24 cellular contexts compared by ENCODE assay signal in genomic region chr5:101212942-101213514, GRCh38.
"Had no signal": no experiment of that assay in that cellular context is flagged by ENCODE, and none has a peak within 500 bp of the region (broad histone marks: within the 10 kb centered on the region; RNA-seq: fewer than 3 reads in every experiment).

No MANE protein-coding gene starts in this region.

- H3K27ac Mint-ChIP-seq: activated CD4-positive, alpha-beta memory T cell treated with anti-CD3 and anti-CD28 coated beads, Interleukin-2, amount 10 ng/mL, durations not matched to agents 7 days and 5 days; activated CD4-positive, alpha-beta T cell treated with anti-CD3 and anti-CD28 coated beads for 36 hours; activated naive CD4-positive, alpha-beta T cell treated with anti-CD3 and anti-CD28 coated beads for 36 hours; activated naive CD8-positive, alpha-beta T cell; activated T-helper 17 cell treated with anti-CD3 and anti-CD28 coated beads, Interleukin-2, amount 50 U/mL, for 72 hours; brain had no signal

- H3K4me1 Mint-ChIP-seq: activated CD4-positive, alpha-beta memory T cell treated with anti-CD3 and anti-CD28 coated beads, Interleukin-2, amount 10 ng/mL, durations not matched to agents 7 days and 5 days; activated CD4-positive, alpha-beta T cell treated with anti-CD3 and anti-CD28 coated beads for 36 hours; activated T-helper 17 cell treated with anti-CD3 and anti-CD28 coated beads, Interleukin-2, amount 50 U/mL, for 72 hours; brain; central memory CD8-positive, alpha-beta T cell had no signal

- H3K4me3 Mint-ChIP-seq: activated CD4-positive, alpha-beta memory T cell treated with anti-CD3 and anti-CD28 coated beads, Interleukin-2, amount 10 ng/mL, durations not matched to agents 7 days and 5 days; activated CD4-positive, alpha-beta T cell treated with anti-CD3 and anti-CD28 coated beads for 36 hours; activated naive CD4-positive, alpha-beta T cell treated with anti-CD3 and anti-CD28 coated beads for 36 hours; activated naive CD8-positive, alpha-beta T cell; activated T-helper 17 cell treated with anti-CD3 and anti-CD28 coated beads, Interleukin-2, amount 50 U/mL, for 72 hours; brain; central memory CD8-positive, alpha-beta T cell had no signal

- H3K4me3 ChIP-seq: SK-N-MC had no signal

- H3K27ac ChIP-seq: SK-N-MC, VCaP had no signal

- H3K27me3 Mint-ChIP-seq: activated CD4-positive, alpha-beta memory T cell treated with anti-CD3 and anti-CD28 coated beads, Interleukin-2, amount 10 ng/mL, durations not matched to agents 7 days and 5 days; brain; central memory CD8-positive, alpha-beta T cell had no signal

- H3K36me3 Mint-ChIP-seq: activated naive CD8-positive, alpha-beta T cell; brain had no signal

- DNase-seq: activated CD4-positive, alpha-beta memory T cell treated with anti-CD3 and anti-CD28 coated beads, Interleukin-2, amount 10 ng/mL, durations not matched to agents 7 days and 5 days; activated CD4-positive, alpha-beta T cell treated with anti-CD3 and anti-CD28 coated beads for 36 hours; activated CD4-positive, alpha-beta T cell treated with anti-CD3 and anti-CD28 coated beads, Interleukin-2, amount 50 U/mL, for 1 hour; activated gamma-delta T cell; activated naive CD4-positive, alpha-beta T cell treated with anti-CD3 and anti-CD28 coated beads for 36 hours; activated T-cell treated with anti-CD3 and anti-CD28 coated beads for 4 hours; activated T-cell treated with anti-CD3 and anti-CD28 coated beads, Interleukin-2, amount 50 U/mL, for 48 hours; amygdala; MM.1S; NCI-H1105; NCI-H1436; NCI-H1694 treated with DMSO at 0.1 percent for 48 hours; NCI-H2029 treated with DMSO at 0.1 percent for 48 hours; NCI-H345; NCI-H510A; NCI-H526 treated with DMSO at 0.1 percent for 48 hours; RPMI8226; T-helper 1 cell had no signal

- H3K9me3 Mint-ChIP-seq: activated CD4-positive, alpha-beta memory T cell treated with anti-CD3 and anti-CD28 coated beads, Interleukin-2, amount 10 ng/mL, durations not matched to agents 7 days and 5 days; activated naive CD4-positive, alpha-beta T cell treated with anti-CD3 and anti-CD28 coated beads for 36 hours; activated T-helper 17 cell treated with anti-CD3 and anti-CD28 coated beads, Interleukin-2, amount 50 U/mL, for 72 hours; central memory CD8-positive, alpha-beta T cell had no signal
